8 cellular contexts compared by ENCODE assay signal in the genomic region with DNA sequence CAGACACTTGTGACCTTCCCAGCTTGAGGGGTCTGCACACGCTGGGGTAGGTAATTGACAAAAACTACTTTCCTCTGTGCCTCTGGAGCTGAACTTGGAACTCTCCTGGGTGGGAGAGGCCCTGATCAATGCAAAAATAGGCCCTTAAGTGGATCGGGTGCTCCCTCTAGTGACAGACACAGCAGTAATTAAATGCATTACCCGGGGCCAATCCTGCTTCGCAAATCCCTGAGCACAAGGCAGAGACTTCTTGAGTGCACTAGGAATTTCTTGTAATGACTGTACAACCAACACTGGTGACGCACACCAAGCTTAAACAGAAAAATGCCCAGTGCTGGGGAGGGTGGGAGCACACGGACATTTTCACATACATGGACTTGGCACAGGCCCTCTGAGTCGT. TPM values are rescaled to one million over a fixed set of nuclear protein-coding genes. Genes with fewer than 3 reads are reported as not detected.
DNase-seq lines count a peak whose midpoint lies in the region; ATAC-seq and TF ChIP-seq lines count a peak whose summit lies in the region.

No MANE protein-coding gene starts in this region.

- ATAC-seq in activated CD4-positive, alpha-beta T cell treated with anti-CD3 and anti-CD28 coated beads for 36 hours, result peak; percentile 90
- ATAC-seq in stimulated activated naive CD8-positive, alpha-beta T cell treated with anti-CD3 and anti-CD28 coated beads, Interleukin-15, amount 100 ng/mL, for 72 hours, result peak; percentile 70
- ATAC-seq in GM19463 (IDR thresholded peaks at IDR 0.05; ENCODE audit: unreplicated experiment), result no peak

- no peaks in the 10 kb centered on the region for H3K27me3 Mint-ChIP-seq in activated CD4-positive, alpha-beta T cell treated with anti-CD3 and anti-CD28 coated beads for 36 hours
- no peaks in the 10 kb centered on the region for H3K27me3 Mint-ChIP-seq in stimulated activated naive CD8-positive, alpha-beta T cell treated with anti-CD3 and anti-CD28 coated beads, Interleukin-15, amount 100 ng/mL, for 72 hours

- DNase-seq in ACHN (peak; percentile 75), NCI-H2171 (lab: John Stamatoyannopoulos, UW) (peak; percentile 50), dermis blood vessel endothelial cell (peak; percentile 87), lung microvascular endothelial cell (ENCODE audit: low read depth in 2 of 2) (peak; percentile 79 to 82)
- DNase-seq in activated CD4-positive, alpha-beta T cell treated with anti-CD3 and anti-CD28 coated beads for 36 hours, result peak; percentile 74
- DNase-seq in stimulated activated naive CD8-positive, alpha-beta T cell treated with anti-CD3 and anti-CD28 coated beads, Interleukin-15, amount 100 ng/mL, for 72 hours, result peak; percentile 47 to 55

- H3K4me3 Mint-ChIP-seq in activated CD4-positive, alpha-beta T cell treated with anti-CD3 and anti-CD28 coated beads for 36 hours, result no peak overlapping the region
- H3K4me3 Mint-ChIP-seq in stimulated activated naive CD8-positive, alpha-beta T cell treated with anti-CD3 and anti-CD28 coated beads, Interleukin-15, amount 100 ng/mL, for 72 hours, result no peak overlapping the region

- CTCF ChIA-PET in activated CD4-positive, alpha-beta T cell treated with anti-CD3 and anti-CD28 coated beads for 36 hours (lab: Charles Lee), result interaction anchor here (0.5 to 3.0 kb wide), 6 partner anchors 19 to 350 kb away, joined by 3 to 13 read pairs (median 4); no protein-coding TSS in a partner anchor

- intact Hi-C loops in activated CD4-positive, alpha-beta T cell treated with anti-CD3 and anti-CD28 coated beads for 36 hours (cut with DNase I, micrococcal nuclease), result loop anchor here (1.0 to 2.0 kb wide), 6 partner anchors 116 to 277 kb away; no protein-coding TSS in a partner anchor

- H3K9me3 Mint-ChIP-seq in activated CD4-positive, alpha-beta T cell treated with anti-CD3 and anti-CD28 coated beads for 36 hours (ENCODE audit: low read depth), result no peaks in the 10 kb centered on the region
- H3K9me3 Mint-ChIP-seq in stimulated activated naive CD8-positive, alpha-beta T cell treated with anti-CD3 and anti-CD28 coated beads, Interleukin-15, amount 100 ng/mL, for 72 hours, result no peaks in the 10 kb centered on the region

- no peaks in the 10 kb centered on the region for H3K36me3 Mint-ChIP-seq in activated CD4-positive, alpha-beta T cell treated with anti-CD3 and anti-CD28 coated beads for 36 hours (ENCODE audit: low read depth)

- POLR2A ChIA-PET in activated CD4-positive, alpha-beta T cell treated with anti-CD3 and anti-CD28 coated beads for 36 hours (lab: Charles Lee), result no interaction called here

- TF ChIP-seq CTCF in GM12873 (IDR thresholded peaks at IDR 0.05; ENCODE audit: insufficient read depth, low read depth, low read length, missing control alignments), result peak; percentile 72

- H3K4me1 Mint-ChIP-seq in activated CD4-positive, alpha-beta T cell treated with anti-CD3 and anti-CD28 coated beads for 36 hours, result peaks cover 14% of the 10 kb centered on the region
- H3K4me1 Mint-ChIP-seq in stimulated activated naive CD8-positive, alpha-beta T cell treated with anti-CD3 and anti-CD28 coated beads, Interleukin-15, amount 100 ng/mL, for 72 hours, result peaks cover 21% of the 10 kb centered on the region

- H3K27ac Mint-ChIP-seq in activated CD4-positive, alpha-beta T cell treated with anti-CD3 and anti-CD28 coated beads for 36 hours, result no peak overlapping the region
- no peak overlapping the region for H3K27ac Mint-ChIP-seq in stimulated activated naive CD8-positive, alpha-beta T cell treated with anti-CD3 and anti-CD28 coated beads, Interleukin-15, amount 100 ng/mL, for 72 hours

- in situ Hi-C loops in ACHN (cut with HindIII; ENCODE audit: low pct_ligation_motif_present, low pct_unique_long_range_greater_than_20kb, low sequenced_read_pairs), result no loop called here

RNA-seq across cellular contexts. Expression of gene UBE2S, which starts 10.6 kb away (rescaled TPM):
- 100 to 1,000 TPM; 228 to 342 TPM for total RNA-seq in activated CD4-positive, alpha-beta T cell treated with anti-CD3 and anti-CD28 coated beads for 36 hours
- total RNA-seq in dermis blood vessel endothelial cell (47.8 and 96.0 TPM in 2 replicates), lung microvascular endothelial cell (44.4 and 76.5 TPM in 2 replicates)

RNA-seq across cellular contexts. Expression of gene SHISA7, which starts 24.9 kb away (rescaled TPM):
- not detected for total RNA-seq in activated CD4-positive, alpha-beta T cell treated with anti-CD3 and anti-CD28 coated beads for 36 hours
- total RNA-seq in dermis blood vessel endothelial cell (not detected in 2 replicates), lung microvascular endothelial cell (not detected in 2 replicates)

RNA-seq across cellular contexts. Expression of gene RPL28, which starts 32.5 kb away (rescaled TPM):
- total RNA-seq in activated CD4-positive, alpha-beta T cell treated with anti-CD3 and anti-CD28 coated beads for 36 hours, result 1,000 to 10,000 TPM; 2,751 to 4,078 TPM
- total RNA-seq in dermis blood vessel endothelial cell (257 and 280 TPM in 2 replicates), lung microvascular endothelial cell (118 and 119 TPM in 2 replicates)

RNA-seq across cellular contexts. Expression of gene TMEM238, which starts 34.1 kb away (rescaled TPM):
- 1 to 10 TPM; 5.9 to 6.3 TPM for total RNA-seq in activated CD4-positive, alpha-beta T cell treated with anti-CD3 and anti-CD28 coated beads for 36 hours
- total RNA-seq in dermis blood vessel endothelial cell (0.34 and 1.0 TPM in 2 replicates), lung microvascular endothelial cell (0.22 and 0.40 TPM in 2 replicates)

RNA-seq across cellular contexts. Expression of gene TMEM190, which starts 41.6 kb away (rescaled TPM):
- total RNA-seq in activated CD4-positive, alpha-beta T cell treated with anti-CD3 and anti-CD28 coated beads for 36 hours, result not detected
- total RNA-seq in dermis blood vessel endothelial cell, result not detected in 2 replicates
- total RNA-seq in lung microvascular endothelial cell, result not detected in 2 replicates
